In the genomic region with DNA sequence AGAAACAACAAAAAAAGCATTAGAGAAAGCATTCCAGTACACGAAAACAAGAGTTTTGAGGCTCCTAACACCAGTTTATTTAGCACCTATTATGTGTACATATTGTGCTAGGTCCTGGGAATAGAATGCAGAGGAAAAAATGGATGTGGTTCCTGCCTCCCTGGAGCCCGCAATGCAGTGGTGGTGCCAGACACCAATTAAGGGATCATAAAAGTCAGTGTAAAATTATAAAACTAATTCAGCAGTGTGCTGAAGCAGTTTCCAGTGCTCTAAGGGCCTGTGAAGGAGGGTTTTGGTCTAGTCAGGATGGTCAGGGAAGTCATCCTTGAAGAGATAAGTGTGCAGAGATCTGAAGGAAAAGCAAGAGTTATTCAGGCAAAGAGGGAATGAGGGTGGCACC, we compare ENCODE assay signal across 21 cellular contexts.
"Had no signal": no experiment of that assay in that cellular context is flagged by ENCODE, and none has a peak within 500 bp of the region (broad histone marks: within the 10 kb centered on the region; RNA-seq: fewer than 3 reads in every experiment).

No MANE protein-coding gene starts in this region.

- H3K36me3 Mint-ChIP-seq: natural killer cell treated with Interleukin-12 subunit alpha and Interleukin-12 subunit beta and Interleukin-15 and Interleukin-18, amount 100 ng/mL, for 72 hours; neural progenitor cell had no signal

- ATAC-seq: left lung; natural killer cell treated with Interleukin-12 subunit alpha and Interleukin-12 subunit beta and Interleukin-15 and Interleukin-18, amount 100 ng/mL, for 72 hours; sciatic nerve; stimulated activated naive CD8-positive, alpha-beta T cell treated with anti-CD3 and anti-CD28 coated beads, Interleukin-15, Interleukin-2, amounts not matched to agents 100 U/mL and 50 U/mL, for 24 hours had no signal

- H2AFZ ChIP-seq: neural progenitor cell had no signal

- H3K9ac ChIP-seq: neural progenitor cell had no signal

- H3K9me3 ChIP-seq: left lung, prostate gland, right atrium auricular region, testis, tibial artery, upper lobe of left lung had no signal

- H3K4me3 ChIP-seq: left lung, neural progenitor cell, prostate gland, right atrium auricular region, smooth muscle cell, testis, tibial artery, upper lobe of left lung had no signal

- H3K27ac Mint-ChIP-seq: natural killer cell treated with Interleukin-12 subunit alpha and Interleukin-12 subunit beta and Interleukin-15 and Interleukin-18, amount 100 ng/mL, for 72 hours; neural progenitor cell had no signal

- H3K4me2 ChIP-seq: neural progenitor cell, smooth muscle cell had no signal

- H3K36me3 ChIP-seq: left lung, neural progenitor cell, prostate gland, right atrium auricular region, tibial artery, upper lobe of left lung had no signal

- H3K27ac ChIP-seq: left lung, neural progenitor cell, prostate gland, right atrium auricular region, testis, tibial artery, upper lobe of left lung had no signal

- H3K4me1 Mint-ChIP-seq: neural progenitor cell had no signal

- H3K4me3 Mint-ChIP-seq: natural killer cell treated with Interleukin-12 subunit alpha and Interleukin-12 subunit beta and Interleukin-15 and Interleukin-18, amount 100 ng/mL, for 72 hours; neural progenitor cell had no signal

- DNase-seq: cerebellar nuclear complex; cortex of kidney; effector CD4-positive, alpha-beta T cell; head of caudate nucleus; left lung; nucleus accumbens; stimulated activated CD4-positive, alpha-beta T cell treated with anti-CD3 and anti-CD28 coated beads, Interleukin-12 subunit alpha, Interleukin-12 subunit beta, amount 100 ng/mL, for 4 hours; stimulated activated CD4-positive, alpha-beta T cell treated with anti-CD3 and anti-CD28 coated beads, Interleukin-1b, Interleukin-23, amount 100 ng/mL, for 48 hours; stimulated activated CD4-positive, alpha-beta T cell treated with anti-CD3 and anti-CD28 coated beads, Interleukin-4, amount 100 ng/mL, for 1 hour; stimulated activated CD8-positive, alpha-beta memory T cell treated with anti-CD3 and anti-CD28 coated beads, Interleukin-4, amount 100 ng/mL, for 48 hours; stimulated activated naive CD8-positive, alpha-beta T cell treated with anti-CD3 and anti-CD28 coated beads, Interleukin-15, Interleukin-2, amounts not matched to agents 100 U/mL and 50 U/mL, for 24 hours; substantia nigra; testis; tibial artery; upper lobe of left lung had no signal

- H3K9me3 Mint-ChIP-seq: natural killer cell treated with Interleukin-12 subunit alpha and Interleukin-12 subunit beta and Interleukin-15 and Interleukin-18, amount 100 ng/mL, for 72 hours; neural progenitor cell had no signal

- H3K4me1 ChIP-seq: neural progenitor cell, prostate gland, right atrium auricular region, testis, tibial artery, upper lobe of left lung had no signal

- H3K27me3 ChIP-seq: left lung, neural progenitor cell, right atrium auricular region, testis, upper lobe of left lung had no signal
